Comparison of ENCODE assay signal across 1 cellular context in genomic region chr18:23723121-23723520, GRCh38.
TF ChIP-seq lines count a peak whose summit lies in the region.

No MANE protein-coding gene starts in this region.

TF ChIP-seq in A549, 52 proteins besides CTCF, POLR2A, EP300 and RAD21 (continued from another document):
- TF ChIP-seq REST (IDR thresholded peaks at IDR 0.05): no peak
- TF ChIP-seq HDAC2 (IDR thresholded peaks at IDR 0.05): no peak
- no peak for TF ChIP-seq USF2 (IDR thresholded peaks at IDR 0.05)
